ENCODE assay signal across 8 cellular contexts in genomic region chr5:96702503-96703383, GRCh38. TPM values are rescaled to one million over a fixed set of nuclear protein-coding genes. Genes with fewer than 3 reads are reported as not detected.
DNase-seq lines count a peak whose midpoint lies in the region; ATAC-seq and TF ChIP-seq lines count a peak whose summit lies in the region.

No MANE protein-coding gene starts in this region.

- no peaks in the 10 kb centered on the region for H3K36me3 ChIP-seq in BE2C
- no peaks in the 10 kb centered on the region; the same call in 1 of the 2 replicates for H3K36me3 ChIP-seq in PC-9 (ENCODE audit: low read depth)

- H3K27ac ChIP-seq in PC-9 = peak overlapping the region; percentile 92

- H3K4me3 Mint-ChIP-seq in activated T-helper 17 cell treated with anti-CD3 and anti-CD28 coated beads, Interleukin-2, amount 50 U/mL, for 72 hours = peak overlapping the region; percentile 99
- H3K4me3 Mint-ChIP-seq in naive B cell = peak overlapping the region; percentile 85 to 97 (median 93)

- H3K4me1 ChIP-seq in BE2C = no peaks in the 10 kb centered on the region
- peaks cover 74% of the 10 kb centered on the region for H3K4me1 ChIP-seq in PC-9 (replicated peaks; ENCODE audit: insufficient read depth)

- H3K4me2 ChIP-seq in PC-9 = peak overlapping the region; percentile 89

- POLR2A ChIA-PET in PC-9 (lab: Charles Lee; ENCODE audit: unreplicated experiment) = interaction anchor here (0.6 to 1.2 kb wide), 5 partner anchors 15 to 880 kb away, joined by 3 to 14 read pairs (median 4); partner anchors contain the start of gene GLRX

- peak overlapping the region; percentile 85 for H2AFZ ChIP-seq in PC-9

- peak; percentile 66 for ATAC-seq in HG03439 (IDR thresholded peaks at IDR 0.05; ENCODE audit: unreplicated experiment)
- ATAC-seq in activated T-helper 17 cell treated with anti-CD3 and anti-CD28 coated beads, Interleukin-2, amount 50 U/mL, for 72 hours (replicated peaks) = peak; percentile 82
- peak; percentile 86 to 87 for ATAC-seq in naive B cell (ENCODE audit: low read depth in 2 of 2)

- H3K36me3 Mint-ChIP-seq in activated T-helper 17 cell treated with anti-CD3 and anti-CD28 coated beads, Interleukin-2, amount 50 U/mL, for 72 hours (ENCODE audit: low read depth) = peaks cover 40% of the 10 kb centered on the region
- peaks cover 6 to 8% of the 10 kb centered on the region in 2 donors for H3K36me3 Mint-ChIP-seq in naive B cell

- no peaks in the 10 kb centered on the region for H3K27me3 Mint-ChIP-seq in activated T-helper 17 cell treated with anti-CD3 and anti-CD28 coated beads, Interleukin-2, amount 50 U/mL, for 72 hours
- H3K27me3 Mint-ChIP-seq in naive B cell = no peaks in the 10 kb centered on the region

- H3K9me3 Mint-ChIP-seq in activated T-helper 17 cell treated with anti-CD3 and anti-CD28 coated beads, Interleukin-2, amount 50 U/mL, for 72 hours = no peaks in the 10 kb centered on the region
- H3K9me3 Mint-ChIP-seq in naive B cell = no peaks in the 10 kb centered on the region

- peak overlapping the region; percentile 86 for H3K4me3 ChIP-seq in BE2C (ENCODE audit: low read depth, low read length)
- H3K4me3 ChIP-seq in PC-9 = peak overlapping the region; percentile 63

- no peaks in the 10 kb centered on the region for H3K27me3 ChIP-seq in BE2C
- H3K27me3 ChIP-seq in PC-9 (ENCODE audit: insufficient read depth, low read depth) = no peaks in the 10 kb centered on the region

- H3K9me3 ChIP-seq in BE2C (no peaks in the 10 kb centered on the region), PC-9 (ENCODE audit: insufficient read depth, low read depth) (no peaks in the 10 kb centered on the region)

- peaks cover 81% of the 10 kb centered on the region for H3F3A ChIP-seq in PC-9 (ENCODE audit: insufficient read depth, low read depth)

- CTCF ChIA-PET in PC-9 (lab: Charles Lee) = interaction anchor here (1.1 kb wide), 1 partner anchor 12 kb away, joined by 4 read pairs; no protein-coding TSS in a partner anchor

- BruUV-seq in PC-9 (replicated peaks; lab: Mats Ljungman, UMichigan) = no TSS peak

- peak; percentile 94 for DNase-seq in BE2C
- DNase-seq in GM19240 (ENCODE audit: insufficient read length, low spot score) = peak; percentile 31
- peak; percentile 82 to 89 for DNase-seq in PC-9
- peak; percentile 94 for DNase-seq in fibroblast of gingiva (ENCODE audit: low read depth)
- DNase-seq in naive B cell = peak; percentile 75
- DNase-seq in stimulated activated CD8-positive, alpha-beta memory T cell treated with anti-CD3 and anti-CD28 coated beads, Interleukin-7, amount 100 ng/mL, for 4 hours (ENCODE audit: low read depth in 2 of 2) = peak; percentile 76 to 82

- no peaks in the 10 kb centered on the region for H3K9me2 ChIP-seq in PC-9 (ENCODE audit: insufficient read depth)

- H3K4me1 Mint-ChIP-seq in activated T-helper 17 cell treated with anti-CD3 and anti-CD28 coated beads, Interleukin-2, amount 50 U/mL, for 72 hours = peaks cover 44% of the 10 kb centered on the region
- peaks cover 23 to 30% (median 27%) of the 10 kb centered on the region in 3 donors for H3K4me1 Mint-ChIP-seq in naive B cell

- no peak for TF ChIP-seq CTCF in BE2C (IDR thresholded peaks at IDR 0.05; ENCODE audit: low read depth, low read length)
- 0 out of 2 replicates have a peak, but pooled peaks have one; percentile 17 for TF ChIP-seq CTCF in PC-9 (conservative IDR thresholded peaks at IDR 0.05)

- intact Hi-C loops in PC-9 (cut with micrococcal nuclease; ENCODE audit: unreplicated experiment) = no loop called here

- peaks cover 44% of the 10 kb centered on the region for H3K79me2 ChIP-seq in PC-9 (ENCODE audit: low read depth)

- H4K20me1 ChIP-seq in PC-9 (ENCODE audit: insufficient read depth) = peaks cover 5% of the 10 kb centered on the region; the same call in 1 of the 2 replicates

- H3K27ac Mint-ChIP-seq in activated T-helper 17 cell treated with anti-CD3 and anti-CD28 coated beads, Interleukin-2, amount 50 U/mL, for 72 hours = peak overlapping the region; percentile 99
- peak overlapping the region; percentile 94 to 99 (median 96) for H3K27ac Mint-ChIP-seq in naive B cell

RNA-seq across cellular contexts. Expression of gene CAST, which starts 40.6 kb away (rescaled TPM):
- polyA plus RNA-seq in BE2C (2012; ENCODE audit: insufficient read depth, insufficient read length, low read depth) = 27.5 TPM
- total RNA-seq in PC-9 (2021) = 234 and 289 TPM in 2 replicates
- total RNA-seq in activated T-helper 17 cell treated with anti-CD3 and anti-CD28 coated beads, Interleukin-2, amount 50 U/mL, for 72 hours = 100 to 1,000 TPM; 165 to 229 TPM
- polyA plus RNA-seq in naive B cell (ENCODE audit: low read depth in 6 of 6) = 10 to 100 TPM; 18.2 to 52.9 (median 37.3) TPM

Comparison
In these comparisons a context has a peak if more than half of its experiments do, and no peak if none do; other contexts are left out.
1. Peak in every context shown above with its lines: DNase-seq, ATAC-seq, H3K4me3 ChIP-seq and H3K27ac ChIP-seq.
2. DNase-seq: peak in every context shown above with its lines; median percentile 94 in BE2C; 94 in fibroblast of gingiva; 86 in PC-9; 79 in stimulated activated CD8-positive, alpha-beta memory T cell treated with anti-CD3 and anti-CD28 coated beads, Interleukin-7, amount 100 ng/mL, for 4 hours; 75 in naive B cell; 31 in GM19240.